13 cellular contexts compared by ENCODE assay signal in the genomic region with DNA sequence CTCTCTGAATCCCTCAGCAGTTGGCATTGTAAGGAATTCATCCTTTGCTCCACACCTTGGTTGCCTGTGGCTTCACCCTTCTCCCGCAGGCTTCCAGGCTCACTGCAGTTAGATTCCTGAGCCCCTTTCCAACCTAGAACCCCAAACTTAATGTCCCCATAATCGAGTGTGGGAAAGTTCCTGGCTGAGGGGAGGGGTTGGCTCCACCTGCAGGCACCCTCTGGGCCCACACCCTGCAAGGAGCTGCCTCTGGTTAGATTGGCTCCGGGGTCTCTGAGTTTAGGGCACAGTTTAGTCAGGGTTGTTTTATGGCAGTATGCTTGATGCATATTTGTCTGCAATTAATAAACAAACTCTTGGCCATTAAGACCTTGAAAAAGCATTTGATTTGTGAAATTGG.
DNase-seq lines count a peak whose midpoint lies in the region; ATAC-seq, FAIRE-seq and TF ChIP-seq lines count a peak whose summit lies in the region.
"Had no signal": no experiment of that assay in that cellular context is flagged by ENCODE, and none has a peak within 500 bp of the region (broad histone marks: within the 10 kb centered on the region; RNA-seq: fewer than 3 reads in every experiment).

No MANE protein-coding gene starts in this region.

- H3K36me3 Mint-ChIP-seq in mesothelial cell of epicardium = peaks cover 11% of the 10 kb centered on the region

- CTCF ChIA-PET in HEK293T (lab: Yijun Ruan, JAX) = interaction anchor here (0.6 to 0.7 kb wide), 2 partner anchors 8 to 1662 kb away, joined by 3 read pairs; no protein-coding TSS in a partner anchor
- CTCF ChIA-PET in GM12878 (lab: Yijun Ruan, JAX) = interaction anchor here (0.6 to 5.2 kb wide), 10 partner anchors 11 to 395 kb away, joined by 3 to 38 read pairs (median 3); no protein-coding TSS in a partner anchor

- no peak for FAIRE-seq in GM12878 (lab: Jason Lieb, UNC)
- FAIRE-seq: D721Med, kidney had no signal

- peak overlapping the region; percentile 81 for H3K27ac Mint-ChIP-seq in mesothelial cell of epicardium
- H3K27ac Mint-ChIP-seq: activated CD8-positive, alpha-beta T cell treated with anti-CD3 and anti-CD28 coated beads for 36 hours had no signal

- peak; percentile 69; the same call in 2 of the 3 replicates for ATAC-seq in DND-41 (ENCODE audit: insufficient read depth, low read depth)
- peak; percentile 56 for ATAC-seq in GM12878
- ATAC-seq in GM18861 (IDR thresholded peaks at IDR 0.05; ENCODE audit: unreplicated experiment) = no peak
- ATAC-seq in HG02885 (IDR thresholded peaks at IDR 0.05; ENCODE audit: poor library complexity, unreplicated experiment) = no peak
- ATAC-seq: activated CD8-positive, alpha-beta T cell treated with anti-CD3 and anti-CD28 coated beads for 36 hours had no signal

- H3K9me3 ChIP-seq in DND-41 (ENCODE audit: insufficient read depth, low read length, severe bottlenecking) (no peaks in the 10 kb centered on the region), GM12878 (replicated peaks; ENCODE audit: control insufficient read depth, insufficient read depth, low read length) (no peaks in the 10 kb centered on the region)

- H3K4me2 ChIP-seq in DND-41 (ENCODE audit: insufficient read depth, low read length) (no peak overlapping the region), GM12878 (ENCODE audit: control insufficient read depth, insufficient read depth) (no peak overlapping the region)

- H3K4me1 ChIP-seq in DND-41 (ENCODE audit: insufficient read depth, low read length) (no peaks in the 10 kb centered on the region), GM12878 (ENCODE audit: control insufficient read depth, insufficient read depth, low read length) (no peaks in the 10 kb centered on the region)

- POLR2A ChIA-PET in HEK293T (lab: Yijun Ruan, JAX) (no interaction called here), GM12878 (lab: Charles Lee) (no interaction called here)

- TF ChIP-seq POLR2A in GM12878 (IDR thresholded peaks at IDR 0.05; ENCODE audit: low read depth, low read length) = no peak

- H3K9ac ChIP-seq in DND-41 (ENCODE audit: low read depth, low read length) (no peak overlapping the region), GM12878 (ENCODE audit: control insufficient read depth, insufficient read depth, low read length) (no peak overlapping the region)

- no peaks in the 10 kb centered on the region for H3K27me3 ChIP-seq in DND-41 (ENCODE audit: insufficient read depth, low read length, poor library complexity)
- H3K27me3 ChIP-seq in GM12878 (replicated peaks in 1 of 2; ENCODE audit: control insufficient read depth in 2 of 2, insufficient read depth in 2 of 2, low read length in 1 of 2) = no peaks in the 10 kb centered on the region

- no peaks in the 10 kb centered on the region for H4K20me1 ChIP-seq in DND-41 (ENCODE audit: insufficient read depth, low read length)
- H4K20me1 ChIP-seq in GM12878 (ENCODE audit: control insufficient read depth, insufficient read depth) = no peaks in the 10 kb centered on the region

- H3K36me3 ChIP-seq in DND-41 (ENCODE audit: insufficient read depth, low read length) (peaks cover 78% of the 10 kb centered on the region), GM12878 (ENCODE audit: control insufficient read depth in 2 of 2, insufficient read depth in 2 of 2, low read length in 1 of 2) (peaks cover 0 to 6% of the 10 kb centered on the region in 2 experiments; a peak in 3 of 4 replicates)

- H3K27ac ChIP-seq in DND-41 (ENCODE audit: low read length) (no peak overlapping the region), GM12878 (ENCODE audit: control insufficient read depth, insufficient read depth) (no peak overlapping the region)

- RAD21 ChIA-PET in GM12878 (lab: Charles Lee; ENCODE audit: unreplicated experiment) = interaction anchor here (0.6 to 1.9 kb wide), 2 partner anchors 36 to 114 kb away, joined by 3 to 11 read pairs; no protein-coding TSS in a partner anchor

- TF ChIP-seq EP300 in GM12878 (IDR thresholded peaks at IDR 0.05; ENCODE audit: borderline replicate concordance in 1 of 2, control insufficient read depth in 1 of 2, low read depth in 2 of 2, low read length in 2 of 2) = no peak

- H2AFZ ChIP-seq in DND-41 (ENCODE audit: low read depth, low read length) (no peak overlapping the region), GM12878 (ENCODE audit: control insufficient read depth, low read depth, low read length) (no peak overlapping the region)

- H3K4me3 Mint-ChIP-seq in mesothelial cell of epicardium = no peak overlapping the region
- H3K4me3 Mint-ChIP-seq: activated CD8-positive, alpha-beta T cell treated with anti-CD3 and anti-CD28 coated beads for 36 hours had no signal

- H3K79me2 ChIP-seq in DND-41 (ENCODE audit: insufficient read depth, low read length) = no peaks in the 10 kb centered on the region
- no peaks in the 10 kb centered on the region for H3K79me2 ChIP-seq in GM12878 (ENCODE audit: control insufficient read depth, insufficient read depth, low read length)

- no peaks in the 10 kb centered on the region for H3K9me3 Mint-ChIP-seq in mesothelial cell of epicardium
- H3K9me3 Mint-ChIP-seq: activated CD8-positive, alpha-beta T cell treated with anti-CD3 and anti-CD28 coated beads for 36 hours had no signal

- TF ChIP-seq RAD21 in GM12878 (IDR thresholded peaks at IDR 0.05; ENCODE audit: insufficient read depth, low read depth, low read length) = peak; percentile 20; the same call in 1 of the 2 replicates

- in situ Hi-C loops in GM12878 (cut with MboI) = no loop called here

- DNase-seq in DND-41 (no peak), HEK293T (ENCODE audit: extremely low spot score) (peak; percentile 41), GM12878 (ENCODE audit: low read depth, low spot score) (no peak), mesothelial cell of epicardium (ENCODE audit: low spot score in 2 of 2, unreplicated experiment in 2 of 2) (no peak), DMS53 (lab: John Stamatoyannopoulos, UW) (no peak), MV-4-11 (lab: John Stamatoyannopoulos, UW) (no peak)
- DNase-seq: activated CD8-positive, alpha-beta T cell treated with anti-CD3 and anti-CD28 coated beads for 36 hours; kidney; NCI-H446 treated with DMSO at 0.1 percent for 48 hours; stimulated activated naive CD4-positive, alpha-beta T cell had no signal

- TF ChIP-seq CTCF in DND-41 (IDR thresholded peaks at IDR 0.05; ENCODE audit: borderline replicate concordance, extremely low read depth, low read length, poor library complexity, severe bottlenecking) = peak; percentile 52
- TF ChIP-seq CTCF in GM12878 (IDR thresholded peaks at IDR 0.05 in 2 of 3, conservative IDR thresholded peaks at IDR 0.05 in 1 of 3; ENCODE audit: control insufficient read depth in 2 of 3, extremely low read depth in 1 of 3, insufficient read depth in 1 of 3, low read depth in 3 of 3, low read length in 3 of 3) = peak; percentile 39 to 53 (median 40); a peak in 5 of 6 replicates
- no peak for TF ChIP-seq CTCF in mesothelial cell of epicardium (IDR thresholded peaks at IDR 0.05; ENCODE audit: unreplicated experiment)

- peaks cover 28% of the 10 kb centered on the region for H3K4me1 Mint-ChIP-seq in mesothelial cell of epicardium

- BruUV-seq in GM12878 (replicated peaks; lab: Mats Ljungman, UMichigan) = no TSS peak

- SMC1A ChIA-PET in GM12878 (lab: Charles Lee; ENCODE audit: uncharacterized antibody, unreplicated experiment) = interaction anchor here (2.8 kb wide), 1 partner anchor 38 kb away, joined by 19 read pairs; no protein-coding TSS in a partner anchor

- no peaks in the 10 kb centered on the region for H3K27me3 Mint-ChIP-seq in mesothelial cell of epicardium (ENCODE audit: low read depth)
- H3K27me3 Mint-ChIP-seq: activated CD8-positive, alpha-beta T cell treated with anti-CD3 and anti-CD28 coated beads for 36 hours had no signal

- intact Hi-C loops in GM12878 (cut with micrococcal nuclease; ENCODE audit: unreplicated experiment) = loop anchor here (1.0 kb wide), 1 partner anchor 37 kb away; no protein-coding TSS in a partner anchor

- H3K4me3 ChIP-seq in DND-41 (ENCODE audit: low read depth in 1 of 2, low read length in 2 of 2) (no peak overlapping the region), GM12878 (no peak overlapping the region)

- 88% methylated on average over 3 of the region's 3 CpGs for WGBS in GM12878 (ENCODE audit: insufficient coverage, insufficient replicate concordance, low lambda C conversion rate, missing lambda C conversion rate)

TF ChIP-seq in HEK293T, 16 proteins besides CTCF, POLR2A, EP300 and RAD21:
- no peak for TF ChIP-seq CTBP1 (IDR thresholded peaks at IDR 0.05; ENCODE audit: borderline replicate concordance)
- TF ChIP-seq HDGF (IDR thresholded peaks at IDR 0.05; ENCODE audit: borderline replicate concordance) = no peak
- TF ChIP-seq L3MBTL2 (conservative IDR thresholded peaks at IDR 0.05) = no peak
- TF ChIP-seq SP1 (IDR thresholded peaks at IDR 0.05) = no peak
- TF ChIP-seq FOXK2 (IDR thresholded peaks at IDR 0.05) = no peak
- no peak for TF ChIP-seq NFRKB (IDR thresholded peaks at IDR 0.05)

TF ChIP-seq in GM12878, 131 proteins besides CTCF, POLR2A, EP300 and RAD21:
- TF ChIP-seq GABPA (IDR thresholded peaks at IDR 0.05; ENCODE audit: low read depth) (no peak), SMC3 (IDR thresholded peaks at IDR 0.05; ENCODE audit: borderline replicate concordance, low read length) (peak; percentile 31; the same call in 1 of the 2 replicates)

Comparison
In these comparisons a context has a peak if more than half of its experiments do, and no peak if none do; other contexts are left out.
1. ATAC-seq: peak in DND-41 (single experiment) and GM12878 (single experiment); none in GM18861 (single experiment) and HG02885 (single experiment).